Comparison of ENCODE assay signal across 1 cellular context in genomic region chr15:53834214-53834613, GRCh38.
TF ChIP-seq lines count a peak whose summit lies in the region.

No MANE protein-coding gene starts in this region.

TF ChIP-seq in SK-N-SH, 30 proteins besides CTCF, POLR2A, EP300 and RAD21 (continued from another document):
- no peak for TF ChIP-seq SIN3A (IDR thresholded peaks at IDR 0.05; ENCODE audit: borderline replicate concordance, low read depth, low read length)
- peak; percentile 94 for TF ChIP-seq GATA2 (CRISPR knock-in tag; IDR thresholded peaks at IDR 0.05)
- no peak; the same call in 1 of the 2 replicates for TF ChIP-seq IRF3 (IDR thresholded peaks at IDR 0.05; ENCODE audit: low read depth, low read length)
- TF ChIP-seq RFX5 (IDR thresholded peaks at IDR 0.05; ENCODE audit: low read length): no peak
- TF ChIP-seq TCF12 (IDR thresholded peaks at IDR 0.05): peak; percentile 44; the same call in 1 of the 2 replicates
- TF ChIP-seq POLR2AphosphoS5 (IDR thresholded peaks at IDR 0.05; ENCODE audit: low read depth, low read length): no peak
- TF ChIP-seq ZBTB33 (IDR thresholded peaks at IDR 0.05; ENCODE audit: borderline replicate concordance, low read depth): no peak
- TF ChIP-seq TAF1 (IDR thresholded peaks at IDR 0.05; ENCODE audit: borderline replicate concordance, low read depth, low read length): no peak
- no peak for TF ChIP-seq EZH2phosphoT487 (IDR thresholded peaks at IDR 0.05; ENCODE audit: borderline replicate concordance, low read depth)
- peak; percentile 90 for TF ChIP-seq CHD2 (IDR thresholded peaks at IDR 0.05; ENCODE audit: low read length, partially characterized antibody)
- no peak for TF ChIP-seq ELF1 (IDR thresholded peaks at IDR 0.05)
- no peak for TF ChIP-seq REST (IDR thresholded peaks at IDR 0.05; ENCODE audit: low read depth, low read length)
- TF ChIP-seq USF1 (IDR thresholded peaks at IDR 0.05; ENCODE audit: borderline replicate concordance, low read depth): no peak
- no peak for TF ChIP-seq FOXM1 (IDR thresholded peaks at IDR 0.05; ENCODE audit: low read depth)
- TF ChIP-seq, protein P1, sequence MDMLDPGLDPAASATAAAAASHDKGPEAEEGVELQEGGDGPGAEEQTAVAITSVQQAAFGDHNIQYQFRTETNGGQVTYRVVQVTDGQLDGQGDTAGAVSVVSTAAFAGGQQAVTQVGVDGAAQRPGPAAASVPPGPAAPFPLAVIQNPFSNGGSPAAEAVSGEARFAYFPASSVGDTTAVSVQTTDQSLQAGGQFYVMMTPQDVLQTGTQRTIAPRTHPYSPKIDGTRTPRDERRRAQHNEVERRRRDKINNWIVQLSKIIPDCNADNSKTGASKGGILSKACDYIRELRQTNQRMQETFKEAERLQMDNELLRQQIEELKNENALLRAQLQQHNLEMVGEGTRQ (IDR thresholded peaks at IDR 0.05; ENCODE audit: borderline replicate concordance, low read depth, low read length): no peak
- no peak for TF ChIP-seq MEF2A (IDR thresholded peaks at IDR 0.05; ENCODE audit: borderline replicate concordance, low read depth)
- TF ChIP-seq JUND (IDR thresholded peaks at IDR 0.05): no peak
